20 cellular contexts compared by ENCODE assay signal in genomic region chr1:33133478-33134105, GRCh38.
"Had no signal": no experiment of that assay in that cellular context is flagged by ENCODE, and none has a peak within 500 bp of the region (broad histone marks: within the 10 kb centered on the region; RNA-seq: fewer than 3 reads in every experiment).

No MANE protein-coding gene starts in this region.

- H3K36me3 Mint-ChIP-seq: activated naive CD8-positive, alpha-beta T cell treated with anti-CD3 and anti-CD28 coated beads, Interleukin-2, amount 10 ng/mL, durations not matched to agents 7 days and 5 days; WTC11 had no signal

- H3K27me3 Mint-ChIP-seq: activated CD4-positive, alpha-beta memory T cell treated with anti-CD3 and anti-CD28 coated beads, Interleukin-2, amount 10 ng/mL, durations not matched to agents 7 days and 5 days; activated naive CD8-positive, alpha-beta T cell treated with anti-CD3 and anti-CD28 coated beads, Interleukin-2, amount 10 ng/mL, durations not matched to agents 7 days and 5 days; effector memory CD8-positive, alpha-beta T cell; naive thymus-derived CD8-positive, alpha-beta T cell had no signal

- H3K27me3 ChIP-seq: transverse colon had no signal

- H3K27ac ChIP-seq: epithelial cell of prostate, transverse colon had no signal

- H3K4me3 ChIP-seq: mucosa of descending colon, transverse colon had no signal

- H3K4me1 ChIP-seq: transverse colon had no signal

- H3K36me3 ChIP-seq: transverse colon had no signal

- H3K9me3 Mint-ChIP-seq: activated CD4-positive, alpha-beta memory T cell treated with anti-CD3 and anti-CD28 coated beads, Interleukin-2, amount 10 ng/mL, durations not matched to agents 7 days and 5 days; effector memory CD8-positive, alpha-beta T cell; naive thymus-derived CD8-positive, alpha-beta T cell; WTC11 had no signal

- H3K27ac Mint-ChIP-seq: activated CD4-positive, alpha-beta memory T cell treated with anti-CD3 and anti-CD28 coated beads, Interleukin-2, amount 10 ng/mL, durations not matched to agents 7 days and 5 days; activated naive CD8-positive, alpha-beta T cell treated with anti-CD3 and anti-CD28 coated beads, Interleukin-2, amount 10 ng/mL, durations not matched to agents 7 days and 5 days; WTC11 had no signal

- H3K9me3 ChIP-seq: mucosa of descending colon, transverse colon had no signal

- H3K4me3 Mint-ChIP-seq: activated CD4-positive, alpha-beta memory T cell treated with anti-CD3 and anti-CD28 coated beads, Interleukin-2, amount 10 ng/mL, durations not matched to agents 7 days and 5 days; activated naive CD8-positive, alpha-beta T cell treated with anti-CD3 and anti-CD28 coated beads, Interleukin-2, amount 10 ng/mL, durations not matched to agents 7 days and 5 days; effector memory CD8-positive, alpha-beta T cell; naive thymus-derived CD8-positive, alpha-beta T cell; WTC11 had no signal

- ATAC-seq: effector memory CD8-positive, alpha-beta T cell; left lobe of liver; mucosa of descending colon; naive thymus-derived CD8-positive, alpha-beta T cell; WTC11 had no signal

- DNase-seq: activated CD4-positive, alpha-beta memory T cell treated with anti-CD3 and anti-CD28 coated beads, Interleukin-2, amount 10 ng/mL, durations not matched to agents 7 days and 5 days; activated CD4-positive, alpha-beta T cell treated with anti-CD3 and anti-CD28 coated beads for 4 hours; activated naive CD4-positive, alpha-beta T cell; activated naive CD8-positive, alpha-beta T cell treated with anti-CD3 and anti-CD28 coated beads, Interleukin-2, amount 10 ng/mL, durations not matched to agents 7 days and 5 days; aorta; dermis blood vessel endothelial cell; effector memory CD8-positive, alpha-beta T cell; islet precursor cell; mammary epithelial cell; mucosa of descending colon; naive thymus-derived CD8-positive, alpha-beta T cell; retina; stimulated activated CD4-positive, alpha-beta T cell treated with anti-CD3 and anti-CD28 coated beads, Interleukin-15, amount 100 ng/mL, for 24 hours; stimulated activated CD4-positive, alpha-beta T cell treated with anti-CD3 and anti-CD28 coated beads, Interleukin-4, amount 100 ng/mL, for 24 hours; stimulated activated naive CD4-positive, alpha-beta T cell treated with Interleukin-2 at 50 U/mL for 16 hours; T-helper 2 cell; transverse colon had no signal
